In the genomic region with DNA sequence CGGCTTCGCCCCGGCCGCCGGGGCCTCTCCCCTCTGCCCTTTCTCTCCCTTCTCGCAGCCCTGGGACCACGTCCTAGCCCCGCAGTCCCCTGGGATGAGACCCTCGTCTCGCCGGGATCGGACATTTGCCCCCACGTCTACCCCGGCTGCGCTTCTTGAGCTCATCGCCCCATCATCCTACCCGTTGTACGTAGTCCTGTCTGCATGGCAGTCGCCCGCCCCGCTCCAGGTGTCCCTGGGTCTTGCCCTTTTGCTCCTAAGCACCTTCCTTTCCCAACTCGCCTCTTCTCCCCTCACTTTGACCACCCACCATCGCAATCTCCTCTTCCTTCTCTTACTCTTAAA, we compare ENCODE assay signal across 8 cellular contexts. TPM values are rescaled to one million over a fixed set of nuclear protein-coding genes. Genes with fewer than 3 reads are reported as not detected.
DNase-seq lines count a peak whose midpoint lies in the region; ATAC-seq, FAIRE-seq and TF ChIP-seq lines count a peak whose summit lies in the region.

No MANE protein-coding gene starts in this region.

- no TSS peak for BruUV-seq in HCT116 (replicated peaks; lab: Mats Ljungman, UMichigan)

- H3K4me2 ChIP-seq in HCT116 (ENCODE audit: low read length): peak overlapping the region; percentile 99

- ATAC-seq in HCT116: peak; percentile 28
- ATAC-seq in pancreas: peak in 3 of 4 donors; percentile 14 to 36 (median 23)
- no peak for ATAC-seq in GM21737 (IDR thresholded peaks at IDR 0.05; ENCODE audit: unreplicated experiment)
- no peak for ATAC-seq in GM21717 (IDR thresholded peaks at IDR 0.05; ENCODE audit: unreplicated experiment)

- CTCF ChIA-PET in HCT116 (lab: Charles Lee): no interaction called here

- DNase-seq in Ammon's horn (ENCODE audit: low spot score) (peak; percentile 42), HCT116 (ENCODE audit: low read depth, low spot score) (no peak), fibroblast of pulmonary artery (ENCODE audit: low read depth) (no peak), pancreas (peak in 1 of 6 donors; percentile 7), ureter (ENCODE audit: low spot score) (no peak)
- peak; percentile 8 for DNase-seq in activated CD4-positive, alpha-beta T cell treated with anti-CD3 and anti-CD28 coated beads for 48 hours

- POLR2A ChIA-PET in HCT116 (lab: Charles Lee): no interaction called here

- peak overlapping the region; percentile 81 to 89 for H3K4me3 ChIP-seq in HCT116 (replicated peaks in 1 of 2; ENCODE audit: low read depth in 1 of 2, low read length in 2 of 2)
- H3K4me3 ChIP-seq in fibroblast of pulmonary artery (replicated peaks; ENCODE audit: low read depth, low read length): peak overlapping the region; percentile 75
- H3K4me3 ChIP-seq in pancreas: peak overlapping the region; percentile 78 to 97 (median 94)

- no peaks in the 10 kb centered on the region for H3K9me3 ChIP-seq in HCT116 (ENCODE audit: control insufficient read depth in 1 of 2, insufficient read depth in 1 of 2, low read depth in 1 of 2, low read length in 2 of 2)
- no peaks in the 10 kb centered on the region for H3K9me3 ChIP-seq in pancreas

- no peaks in the 10 kb centered on the region for H4K20me1 ChIP-seq in HCT116 (ENCODE audit: insufficient read depth)

- H3K27me3 ChIP-seq in HCT116 (ENCODE audit: insufficient read depth, low read length): no peaks in the 10 kb centered on the region
- no peaks in the 10 kb centered on the region for H3K27me3 ChIP-seq in pancreas

- H3K4me1 ChIP-seq in HCT116 (ENCODE audit: control insufficient read depth in 1 of 2, insufficient read depth in 2 of 2, low read length in 2 of 2) (peaks cover 5 to 20% of the 10 kb centered on the region in 2 experiments; a peak in 3 of 4 replicates), pancreas (peaks cover 0 to 12% (median 11%) of the 10 kb centered on the region in 3 donors)

- no peak for TF ChIP-seq RAD21 in HCT116 (IDR thresholded peaks at IDR 0.05; ENCODE audit: low read depth)

- no peaks in the 10 kb centered on the region for H3K9me2 ChIP-seq in HCT116 (ENCODE audit: insufficient read depth)

- peak overlapping the region; percentile 84 for H3K9ac ChIP-seq in HCT116 (ENCODE audit: low read length)

- RAD21 ChIA-PET in HCT116 (lab: Charles Lee; ENCODE audit: low non-redundant PET in 1 of 2, low total read pairs in 2 of 2, uncharacterized antibody in 2 of 2, unreplicated experiment in 2 of 2): interaction anchor here (0.7 to 1.5 kb wide), 2 partner anchors 174 to 175 kb away, joined by 3 to 5 read pairs; no protein-coding TSS in a partner anchor

- H3K27ac ChIP-seq in HCT116 (ENCODE audit: low read depth, low read length): peak overlapping the region; percentile 76; the same call in 1 of the 2 replicates
- peak overlapping the region in 3 of 4 donors; percentile 61 to 80 (median 75) for H3K27ac ChIP-seq in pancreas

- no peaks in the 10 kb centered on the region for H3K36me3 ChIP-seq in HCT116 (ENCODE audit: control insufficient read depth in 1 of 2, insufficient read depth in 2 of 2, low read length in 2 of 2)
- no peaks in the 10 kb centered on the region for H3K36me3 ChIP-seq in pancreas

- peak overlapping the region; percentile 22 for H2AFZ ChIP-seq in HCT116 (ENCODE audit: low read depth, low read length, poor library complexity, severe bottlenecking)

- TF ChIP-seq POLR2A in HCT116 (IDR thresholded peaks at IDR 0.05; ENCODE audit: borderline replicate concordance, extremely low read depth, insufficient read depth, insufficient read length): no peak

- H3K79me2 ChIP-seq in HCT116 (ENCODE audit: insufficient read depth, low read length): peaks cover 10% of the 10 kb centered on the region; the same call in 1 of the 2 replicates

- intact Hi-C loops in HCT116 (cut with micrococcal nuclease) (no loop called here), pancreas (cut with DNase I) (no loop called here)

- no peak for FAIRE-seq in pancreas (lab: Jason Lieb, UNC)

- TF ChIP-seq CTCF in HCT116 (IDR thresholded peaks at IDR 0.05 in 2 of 3, conservative IDR thresholded peaks at IDR 0.05 in 1 of 3; ENCODE audit: borderline replicate concordance in 1 of 3, insufficient read depth in 1 of 3, low read depth in 2 of 3, low read length in 2 of 3) (no peak), fibroblast of pulmonary artery (IDR thresholded peaks at IDR 0.05; ENCODE audit: low read length, missing control alignments) (no peak), pancreas (IDR thresholded peaks at IDR 0.05) (no peak)

- 3 to 4% methylated on average over 23 of the region's 23 CpGs for WGBS in pancreas, 2 donors

TF ChIP-seq in HCT116, 20 proteins besides CTCF, POLR2A, EP300 and RAD21:
- TF ChIP-seq ZFX (IDR thresholded peaks at IDR 0.05): 0 out of 2 replicates have a peak, but pooled peaks have one; percentile 0
- no peak for TF ChIP-seq ZNF274 (IDR thresholded peaks at IDR 0.05; ENCODE audit: low read depth, low read length)

RNA-seq across cellular contexts. Expression of a gene that starts 0.6 kb away (rescaled TPM):
- 11.4 TPM for total RNA-seq in HCT116 (2021; ENCODE audit: unreplicated experiment)
- 11.5 and 11.7 TPM in 2 replicates for polyA plus RNA-seq in HCT116 (2012)
- total RNA-seq in pancreas: 10 to 100 TPM in 2 of 6 donors, 1 to 10 TPM in 4; 4.3 to 18.5 (median 6.3) TPM
- 1 to 10 TPM; 3.3 to 9.6 TPM for polyA plus RNA-seq in pancreas
- 21.1 TPM for total RNA-seq in ureter

Comparison
In these comparisons a context has a peak if more than half of its experiments do, and no peak if none do; other contexts are left out.
1. DNase-seq: peak in Ammon's horn (single experiment) and activated CD4-positive, alpha-beta T cell treated with anti-CD3 and anti-CD28 coated beads for 48 hours (single experiment); none in HCT116 (single experiment), fibroblast of pulmonary artery (single experiment) and ureter (single experiment).
2. ATAC-seq: peak in HCT116 (single experiment) and pancreas (3 of 4); none in GM21737 (single experiment) and GM21717 (single experiment).
3. Peak in every context shown above with its lines, with median percentiles within 50 percentile points of each other: H3K4me3 ChIP-seq.